ENCODE assay signal across 11 cellular contexts in the genomic region with DNA sequence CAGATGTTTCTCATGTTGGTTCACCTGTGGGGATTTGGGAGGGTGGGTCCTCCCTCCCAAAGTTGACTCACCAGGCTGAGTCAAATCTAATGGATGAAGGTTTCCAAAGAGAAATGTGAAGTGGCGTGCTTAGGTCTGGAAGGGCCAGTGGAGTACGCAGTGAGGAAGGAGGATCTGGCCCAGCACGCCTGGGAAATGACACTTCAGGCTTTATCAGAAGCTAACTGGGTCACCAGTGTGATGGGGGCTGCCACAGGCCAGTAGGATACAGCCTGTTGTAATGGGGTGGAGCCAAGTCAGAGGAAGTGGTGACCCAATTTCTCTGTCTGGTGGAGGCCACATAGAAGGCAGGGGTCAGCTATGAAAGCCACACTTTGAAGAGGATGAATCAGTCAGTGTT. TPM values are rescaled to one million over a fixed set of nuclear protein-coding genes. Genes with fewer than 3 reads are reported as not detected.
DNase-seq lines count a peak whose midpoint lies in the region; ATAC-seq and TF ChIP-seq lines count a peak whose summit lies in the region.
"Had no signal": no experiment of that assay in that cellular context is flagged by ENCODE, and none has a peak within 500 bp of the region (broad histone marks: within the 10 kb centered on the region; RNA-seq: fewer than 3 reads in every experiment).

No MANE protein-coding gene starts in this region.

- no peaks in the 10 kb centered on the region for H3K9me3 ChIP-seq in lung (ENCODE audit: control insufficient read depth in 2 of 2, insufficient read depth in 1 of 2, low read length in 1 of 2)
- H3K9me3 ChIP-seq in ascending aorta: no peaks in the 10 kb centered on the region
- H3K9me3 ChIP-seq: pancreas had no signal

- intact Hi-C loops in ascending aorta (cut with DNase I): no loop called here

- no peak overlapping the region for H3K27ac ChIP-seq in lung (ENCODE audit: low read depth in 1 of 2, low read length in 1 of 2)
- no peak overlapping the region for H3K27ac ChIP-seq in ascending aorta
- H3K27ac ChIP-seq: pancreas, PC-9 had no signal

- peak; percentile 17 for DNase-seq in EH (ENCODE audit: low read depth)
- peak; percentile 44 for DNase-seq in NB4 (ENCODE audit: low read depth)
- peak; percentile 72 for DNase-seq in amniotic epithelial cell (ENCODE audit: low read depth)
- peak; percentile 41 for DNase-seq in lung (ENCODE audit: low spot score)
- DNase-seq in NCI-H1105 (lab: John Stamatoyannopoulos, UW): no peak
- no peak for DNase-seq in COR-L47 (lab: John Stamatoyannopoulos, UW)
- no peak for DNase-seq in ascending aorta (ENCODE audit: low spot score in 2 of 2)
- DNase-seq: NCI-H146, pancreas, PC-9 had no signal

- no peaks in the 10 kb centered on the region for H3K4me1 ChIP-seq in lung (ENCODE audit: control insufficient read depth in 2 of 2, insufficient read depth in 2 of 2, low read length in 2 of 2)
- no peaks in the 10 kb centered on the region for H3K4me1 ChIP-seq in ascending aorta

- H3K4me3 ChIP-seq in NB4 (ENCODE audit: low read depth, low read length): no peak overlapping the region
- no peak overlapping the region for H3K4me3 ChIP-seq in lung
- H3K4me3 ChIP-seq in ascending aorta: no peak overlapping the region
- H3K4me3 ChIP-seq: pancreas, PC-9 had no signal

- H3K27me3 ChIP-seq in lung (ENCODE audit: control insufficient read depth, insufficient read depth) (no peaks in the 10 kb centered on the region), ascending aorta (no peaks in the 10 kb centered on the region)
- H3K27me3 ChIP-seq: pancreas had no signal

- WGBS in lung, 2 donors: 72 to 82% methylated on average over 3 of the region's 3 CpGs

- H3K36me3 ChIP-seq in lung (ENCODE audit: control insufficient read depth in 2 of 2, insufficient read depth in 2 of 2, low read length in 2 of 2) (peaks cover 24 to 39% of the 10 kb centered on the region in 2 donors), ascending aorta (peaks cover 46 to 70% of the 10 kb centered on the region in 2 donors)

- ATAC-seq in lung (ENCODE audit: insufficient read depth, low FRiP score) (peak; percentile 9), GM21529 (IDR thresholded peaks at IDR 0.05; ENCODE audit: unreplicated experiment) (no peak)

- TF ChIP-seq POLR2A in NB4 (IDR thresholded peaks at IDR 0.05; ENCODE audit: extremely low read depth, insufficient read length): no peak

- TF ChIP-seq CTCF in NB4 (IDR thresholded peaks at IDR 0.05; ENCODE audit: low read depth, low read length) (no peak), lung (IDR thresholded peaks at IDR 0.05; ENCODE audit: control extremely low read depth, extremely low read depth) (no peak), ascending aorta (IDR thresholded peaks at IDR 0.05) (no peak)

RNA-seq across cellular contexts. Expression of a gene that starts 18.0 kb away (rescaled TPM):
- total RNA-seq in lung (10 to 100 TPM; 18.0 to 19.9 TPM), ascending aorta (18.0 TPM)
- 10 to 100 TPM; 14.1 to 18.3 TPM for polyA plus RNA-seq in lung

RNA-seq across cellular contexts. Expression of a gene that starts 38.5 kb away (rescaled TPM):
- 10 to 100 TPM in 1 of 2 donors, 1 to 10 TPM in 1; 9.6 to 21.9 TPM for total RNA-seq in lung
- polyA plus RNA-seq in lung: 1 to 10 TPM; 3.2 to 6.9 TPM
- 3.4 TPM for total RNA-seq in ascending aorta

Comparison
In these comparisons a context has a peak if more than half of its experiments do, and no peak if none do; other contexts are left out.
1. DNase-seq: peak in EH (single experiment), NB4 (single experiment), amniotic epithelial cell (single experiment) and lung (single experiment); none in NCI-H1105 (single experiment), COR-L47 (single experiment) and ascending aorta (0 of 2).